Comparison of ENCODE assay signal across 11 cellular contexts in the genomic region with DNA sequence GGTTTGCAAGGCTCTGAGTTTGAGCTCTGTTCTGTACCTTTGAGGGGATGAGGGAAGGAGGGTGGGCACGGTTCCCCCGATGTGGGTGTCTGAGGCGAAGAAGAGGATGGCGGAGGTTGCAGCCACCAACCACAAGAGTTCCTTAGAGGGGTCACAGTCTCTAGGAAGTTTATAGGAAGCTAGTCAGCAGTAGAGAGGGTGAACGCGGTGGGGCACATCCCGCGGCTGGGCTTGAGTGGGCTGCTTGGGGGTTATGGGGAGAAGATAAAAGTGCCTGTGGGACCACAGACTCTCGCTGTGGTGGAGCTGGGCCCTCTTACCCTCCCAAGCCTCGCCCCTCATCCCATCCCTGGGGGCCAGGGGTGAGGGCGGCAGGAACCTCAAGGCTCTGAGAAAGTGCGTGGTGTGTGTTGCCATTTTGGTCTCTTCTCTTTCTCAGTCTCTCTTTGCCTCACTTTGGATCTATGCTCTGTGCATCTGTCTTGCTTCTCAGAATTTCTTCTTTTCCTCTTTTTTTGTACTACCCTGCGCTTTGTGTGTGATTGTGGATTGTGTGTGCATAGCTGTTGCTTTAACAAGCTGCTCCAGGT. TPM values are rescaled to one million over a fixed set of nuclear protein-coding genes. Genes with fewer than 3 reads are reported as not detected.
DNase-seq lines count a peak whose midpoint lies in the region; ATAC-seq and TF ChIP-seq lines count a peak whose summit lies in the region.
"Had no signal": no experiment of that assay in that cellular context is flagged by ENCODE, and none has a peak within 500 bp of the region (broad histone marks: within the 10 kb centered on the region; RNA-seq: fewer than 3 reads in every experiment).

No MANE protein-coding gene starts in this region.

- no peak for TF ChIP-seq POLR2A in Peyer's patch (IDR thresholded peaks at IDR 0.05)

- H3K4me1 Mint-ChIP-seq in effector memory CD8-positive, alpha-beta T cell (ENCODE audit: low read depth in 2 of 2) = peaks cover 5 to 11% of the 10 kb centered on the region in 2 donors

- H3K9me3 Mint-ChIP-seq in effector memory CD8-positive, alpha-beta T cell = no peaks in the 10 kb centered on the region

- ATAC-seq in effector memory CD8-positive, alpha-beta T cell (replicated peaks) = peak; percentile 20
- ATAC-seq in psoas muscle (peak in 1 of 4 donors; percentile 9), HG03159 (IDR thresholded peaks at IDR 0.05; ENCODE audit: unreplicated experiment) (no peak)

- H3K36me3 Mint-ChIP-seq in effector memory CD8-positive, alpha-beta T cell (ENCODE audit: insufficient read depth) = peaks cover 5% of the 10 kb centered on the region

- WGBS in psoas muscle, 3 donors = 83 to 85% (median 84%) methylated on average over 9 to 13 of the region's 13 CpGs

- peaks cover 25 to 31% of the 10 kb centered on the region in 2 donors for H3K27me3 Mint-ChIP-seq in effector memory CD8-positive, alpha-beta T cell

- intact Hi-C loops in psoas muscle (cut with DNase I) = no loop called here

- H3K27ac Mint-ChIP-seq in effector memory CD8-positive, alpha-beta T cell = no peak overlapping the region

- peak overlapping the region in 1 of 2 donors; percentile 50 for H3K4me3 Mint-ChIP-seq in effector memory CD8-positive, alpha-beta T cell

- peaks cover 0 to 10% (median 1%) of the 10 kb centered on the region in 4 donors for H3K4me1 ChIP-seq in Peyer's patch
- H3K4me1 ChIP-seq in psoas muscle = no peaks in the 10 kb centered on the region

- H3K4me3 ChIP-seq in Peyer's patch (peak overlapping the region in 3 of 4 donors; percentile 22 to 35 (median 30)), psoas muscle (peak overlapping the region; percentile 4)

- H3K9me3 ChIP-seq in Peyer's patch = no peaks in the 10 kb centered on the region
- no peaks in the 10 kb centered on the region for H3K9me3 ChIP-seq in psoas muscle

- TF ChIP-seq CTCF in Peyer's patch (IDR thresholded peaks at IDR 0.05) = no peak
- no peak for TF ChIP-seq CTCF in psoas muscle (IDR thresholded peaks at IDR 0.05)
- no peak for TF ChIP-seq CTCF in GM13977 (IDR thresholded peaks at IDR 0.05; ENCODE audit: extremely low read depth, insufficient read depth, missing control alignments)

- no peaks in the 10 kb centered on the region for H3K36me3 ChIP-seq in Peyer's patch
- H3K36me3 ChIP-seq in psoas muscle (ENCODE audit: insufficient read depth in 1 of 2, low read depth in 1 of 2) = no peaks in the 10 kb centered on the region

- H3K27me3 ChIP-seq in Peyer's patch (no peaks in the 10 kb centered on the region), psoas muscle (ENCODE audit: insufficient read depth in 3 of 3, low read length in 2 of 3) (peaks cover 0 to 10% (median 2%) of the 10 kb centered on the region in 3 donors)

- peak; percentile 2 for DNase-seq in ELF-1 (ENCODE audit: low read depth, low spot score)
- no peak for DNase-seq in Peyer's patch
- no peak for DNase-seq in effector memory CD8-positive, alpha-beta T cell
- DNase-seq in psoas muscle = no peak
- no peak for DNase-seq in GM13977 (ENCODE audit: low spot score)
- DNase-seq in hepatic stellate cell (ENCODE audit: low spot score) = no peak
- DNase-seq in NCI-H510A (lab: John Stamatoyannopoulos, UW) = no peak
- DNase-seq: DMS153; erythroblast; stimulated activated CD4-positive, alpha-beta T cell treated with anti-CD3 and anti-CD28 coated beads, Interleukin-4, amount 100 ng/mL, for 24 hours had no signal

- in situ Hi-C loops in GM13977 (cut with MboI; ENCODE audit: low pct_unique_long_range_greater_than_20kb, low sequenced_read_pairs, unreplicated experiment) = no loop called here

- H3K27ac ChIP-seq in Peyer's patch = peak overlapping the region in 3 of 4 donors; percentile 61 to 76 (median 71)
- no peak overlapping the region for H3K27ac ChIP-seq in psoas muscle

RNA-seq across cellular contexts. Expression of gene CD4, which starts 2.7 kb away (rescaled TPM):
- 1 to 10 TPM; 2.1 to 9.1 (median 4.0) TPM for total RNA-seq in Peyer's patch
- 1 to 10 TPM; 2.3 to 4.9 (median 4.0) TPM for total RNA-seq in psoas muscle
- 1 to 10 TPM in 1 of 3 donors, under 1 TPM in 2; 0.47 to 1.5 (median 0.91) TPM for polyA plus RNA-seq in psoas muscle

RNA-seq across cellular contexts. Expression of gene LAG3, which starts 19.7 kb away (rescaled TPM):
- total RNA-seq in Peyer's patch (1 to 10 TPM in 3 of 4 donors, not detected in 1; 1.3 to 3.0 (median 1.6) TPM), psoas muscle (under 1 TPM in 2 of 4 donors, not detected in 2; 0.11 to 0.24 TPM)
- under 1 TPM in 2 of 3 donors, not detected in 1; 0.05 to 0.06 TPM for polyA plus RNA-seq in psoas muscle

RNA-seq across cellular contexts. Expression of gene PTMS, which starts 25.9 kb away (rescaled TPM):
- total RNA-seq in Peyer's patch (10 to 100 TPM; 44.2 to 87.5 (median 53.0) TPM), psoas muscle (100 to 1,000 TPM in 1 of 4 donors, 10 to 100 TPM in 3; 69.0 to 104 (median 77.1) TPM)
- polyA plus RNA-seq in psoas muscle = 10 to 100 TPM; 65.4 to 93.7 (median 87.7) TPM

RNA-seq across cellular contexts. Expression of gene GPR162, which starts 29.6 kb away (rescaled TPM):
- total RNA-seq in Peyer's patch (10 to 100 TPM in 1 of 4 donors, 1 to 10 TPM in 2, not detected in 1; 2.5 to 11.6 (median 4.1) TPM), psoas muscle (1 to 10 TPM in 3 of 4 donors, under 1 TPM in 1; 0.50 to 2.8 (median 1.2) TPM)
- 1 to 10 TPM in 1 of 3 donors, under 1 TPM in 2; 0.60 to 1.8 (median 0.61) TPM for polyA plus RNA-seq in psoas muscle

RNA-seq across cellular contexts. Expression of gene P3H3, which starts 36.2 kb away (rescaled TPM):
- 10 to 100 TPM in 2 of 4 donors, 1 to 10 TPM in 2; 3.7 to 40.4 (median 8.7) TPM for total RNA-seq in Peyer's patch
- total RNA-seq in psoas muscle = 1 to 10 TPM; 1.3 to 4.2 (median 3.2) TPM
- 1 to 10 TPM in 2 of 3 donors, under 1 TPM in 1; 0.87 to 1.2 (median 1.1) TPM for polyA plus RNA-seq in psoas muscle
